ENCODE assay signal across 15 cellular contexts in the genomic region with DNA sequence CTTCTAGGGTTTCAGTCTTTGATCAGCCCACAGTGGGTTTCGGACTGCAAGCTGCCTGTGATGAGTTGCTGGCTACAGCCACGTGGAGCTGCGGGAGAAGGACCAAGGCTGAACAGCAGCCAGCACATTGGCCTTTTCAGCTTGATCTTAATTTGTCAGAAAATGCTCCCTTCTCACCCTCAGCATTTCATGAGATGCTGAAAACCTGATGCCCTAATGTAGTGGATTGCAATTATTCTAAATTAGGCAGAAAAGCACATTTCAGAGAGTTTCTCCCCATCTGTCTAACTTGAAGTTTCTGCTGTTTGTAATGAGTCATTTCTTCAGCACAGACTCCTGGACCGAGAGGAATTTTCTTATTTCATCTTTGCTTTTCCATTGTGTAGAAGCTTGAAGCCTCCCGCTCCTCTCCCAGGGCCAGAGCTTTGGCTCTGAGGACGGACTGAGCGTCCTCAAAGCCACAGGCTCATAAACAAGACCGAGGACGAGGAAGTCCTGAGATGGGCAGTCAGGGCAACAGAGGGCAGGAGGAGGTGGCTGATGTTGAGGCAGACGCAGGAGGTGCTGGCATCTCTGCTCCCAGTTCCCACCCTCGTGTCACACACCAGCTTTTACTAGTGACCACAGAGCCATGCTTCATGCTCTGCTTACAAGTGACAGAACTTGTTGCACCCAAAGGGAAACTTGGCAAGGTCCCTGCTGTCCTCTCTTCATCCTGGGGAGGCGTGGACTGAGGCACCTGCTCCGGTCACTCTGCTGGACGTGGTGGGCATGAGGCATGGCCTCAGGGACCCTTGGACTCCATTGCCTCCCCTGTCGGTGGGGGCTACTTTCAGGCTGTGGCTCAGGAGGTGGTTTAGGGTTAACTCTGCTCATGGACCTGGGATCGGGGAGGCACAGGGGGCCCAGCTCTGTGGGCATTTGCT.
DNase-seq lines count a peak whose midpoint lies in the region; ATAC-seq and TF ChIP-seq lines count a peak whose summit lies in the region.
"Had no signal": no experiment of that assay in that cellular context is flagged by ENCODE, and none has a peak within 500 bp of the region (broad histone marks: within the 10 kb centered on the region; RNA-seq: fewer than 3 reads in every experiment).

No MANE protein-coding gene starts in this region.

- peaks cover 7% of the 10 kb centered on the region for H3K4me1 Mint-ChIP-seq in T-helper 17 cell
- H3K4me1 Mint-ChIP-seq: memory B cell had no signal

- peak; percentile 48 for DNase-seq in GM23248
- DNase-seq in colonic mucosa = no peak
- DNase-seq in left lobe of liver (ENCODE audit: low spot score) = no peak
- no peak for DNase-seq in stomach
- no peak for DNase-seq in T-helper 17 cell
- DNase-seq: activated T-cell treated with anti-CD3 and anti-CD28 coated beads, Interleukin-2, amount 50 U/mL, for 4 hours; CD4-positive, alpha-beta T cell; erythroblast; stimulated activated CD4-positive, alpha-beta T cell treated with anti-CD3 and anti-CD28 coated beads, Interleukin-15, amount 100 ng/mL, for 24 hours had no signal

- H3K9ac ChIP-seq in GM23248 (no peak overlapping the region), colonic mucosa (ENCODE audit: low read depth in 2 of 2, low read length in 2 of 2) (no peak overlapping the region)
- H3K9ac ChIP-seq: parathyroid adenoma had no signal

- TF ChIP-seq POLR2A in stomach (IDR thresholded peaks at IDR 0.05) = no peak

- H3K4me1 ChIP-seq in GM23248 (ENCODE audit: insufficient read depth) (0 out of 2 replicates have a peak, but pooled peaks cover 9% of the 10 kb centered on the region), colonic mucosa (no peaks in the 10 kb centered on the region), stomach (peaks cover 5 to 25% (median 14%) of the 10 kb centered on the region in 4 donors)
- H3K4me1 ChIP-seq: parathyroid adenoma had no signal

- H2AFZ ChIP-seq in GM23248 = no peak overlapping the region
- H2AFZ ChIP-seq: parathyroid adenoma had no signal

- H3K27me3 ChIP-seq in GM23248 (replicated peaks; ENCODE audit: insufficient read depth) (peaks cover 19% of the 10 kb centered on the region), colonic mucosa (no peaks in the 10 kb centered on the region), stomach (peaks cover 0 to 2% (median 0%) of the 10 kb centered on the region in 3 donors)

- H3K36me3 ChIP-seq in GM23248 (ENCODE audit: low read depth) (no peaks in the 10 kb centered on the region), colonic mucosa (no peaks in the 10 kb centered on the region), stomach (no peaks in the 10 kb centered on the region)
- H3K36me3 ChIP-seq: tibial artery had no signal

- 26 to 27% methylated on average over 16 of the region's 16 CpGs for WGBS in GM23248 (ENCODE audit: low coverage in 1 of 2, low lambda C conversion rate in 2 of 2, missing lambda C conversion rate in 2 of 2), 2 experiments
- WGBS in stomach, 5 donors = 56 to 67% (median 60%) methylated on average over 12 to 16 of the region's 16 CpGs

- H3K79me2 ChIP-seq in GM23248 (ENCODE audit: insufficient read depth) = no peaks in the 10 kb centered on the region
- H3K79me2 ChIP-seq: parathyroid adenoma had no signal

- H3K27ac Mint-ChIP-seq in T-helper 17 cell = no peak overlapping the region
- H3K27ac Mint-ChIP-seq: CD4-positive, alpha-beta T cell; memory B cell had no signal

- H3K4me3 ChIP-seq in GM23248 (no peak overlapping the region), colonic mucosa (no peak overlapping the region), stomach (no peak overlapping the region)
- H3K4me3 ChIP-seq: tibial artery had no signal

- peak; percentile 14 for ATAC-seq in left lobe of liver
- ATAC-seq in GM21515 (IDR thresholded peaks at IDR 0.05; ENCODE audit: unreplicated experiment) = no peak
- no peak for ATAC-seq in HG03439 (IDR thresholded peaks at IDR 0.05; ENCODE audit: unreplicated experiment)
- ATAC-seq in T-helper 17 cell = no peak
- ATAC-seq in GM21360 (IDR thresholded peaks at IDR 0.05; ENCODE audit: unreplicated experiment) = no peak
- ATAC-seq: activated T-cell treated with anti-CD3 and anti-CD28 coated beads, Interleukin-2, amount 50 U/mL, for 4 hours had no signal

- TF ChIP-seq EP300 in stomach (IDR thresholded peaks at IDR 0.05) = no peak

- H3K27me3 Mint-ChIP-seq in T-helper 17 cell = peaks cover 18% of the 10 kb centered on the region
- H3K27me3 Mint-ChIP-seq: CD4-positive, alpha-beta T cell had no signal

- H3K27ac ChIP-seq in GM23248 = no peak overlapping the region
- H3K27ac ChIP-seq in colonic mucosa = peak overlapping the region; percentile 53
- H3K27ac ChIP-seq in stomach = peak overlapping the region in 3 of 5 donors; percentile 46 to 81 (median 72)
- H3K27ac ChIP-seq: parathyroid adenoma, tibial artery had no signal

- in situ Hi-C loops in GM23248 (cut with MboI) = no loop called here

- no peaks in the 10 kb centered on the region for H3F3A ChIP-seq in GM23248 (ENCODE audit: insufficient read depth)

- no peak overlapping the region for H3K4me3 Mint-ChIP-seq in T-helper 17 cell
- H3K4me3 Mint-ChIP-seq: activated T-cell treated with anti-CD3 and anti-CD28 coated beads, Interleukin-2, amount 50 U/mL, for 4 hours; CD4-positive, alpha-beta T cell; memory B cell had no signal

- no peaks in the 10 kb centered on the region for H4K20me1 ChIP-seq in GM23248 (ENCODE audit: insufficient read depth)

- no peaks in the 10 kb centered on the region for H3K9me2 ChIP-seq in GM23248 (ENCODE audit: insufficient read depth)

- intact Hi-C loops in colonic mucosa (cut with DNase I) (no loop called here), stomach (cut with DNase I; ENCODE audit: low total_unique reads) (no loop called here)

- H3K36me3 Mint-ChIP-seq in T-helper 17 cell (ENCODE audit: low read depth) = peaks cover 2% of the 10 kb centered on the region
- H3K36me3 Mint-ChIP-seq: memory B cell had no signal

- H3K4me2 ChIP-seq in GM23248 (ENCODE audit: unreplicated experiment) = no peak overlapping the region

- TF ChIP-seq CTCF in colonic mucosa (IDR thresholded peaks at IDR 0.05) = no peak
- no peak for TF ChIP-seq CTCF in stomach (IDR thresholded peaks at IDR 0.05)

- no peaks in the 10 kb centered on the region for H3K9me3 ChIP-seq in GM23248 (ENCODE audit: low read depth)
- no peaks in the 10 kb centered on the region for H3K9me3 ChIP-seq in colonic mucosa
- H3K9me3 ChIP-seq in stomach = no peaks in the 10 kb centered on the region
- H3K9me3 ChIP-seq in T-helper 17 cell (ENCODE audit: control insufficient read depth, low read length, poor library complexity, severe bottlenecking) = no peaks in the 10 kb centered on the region
- H3K9me3 ChIP-seq: tibial artery had no signal
